ENCODE assay signal across 9 cellular contexts in the genomic region with DNA sequence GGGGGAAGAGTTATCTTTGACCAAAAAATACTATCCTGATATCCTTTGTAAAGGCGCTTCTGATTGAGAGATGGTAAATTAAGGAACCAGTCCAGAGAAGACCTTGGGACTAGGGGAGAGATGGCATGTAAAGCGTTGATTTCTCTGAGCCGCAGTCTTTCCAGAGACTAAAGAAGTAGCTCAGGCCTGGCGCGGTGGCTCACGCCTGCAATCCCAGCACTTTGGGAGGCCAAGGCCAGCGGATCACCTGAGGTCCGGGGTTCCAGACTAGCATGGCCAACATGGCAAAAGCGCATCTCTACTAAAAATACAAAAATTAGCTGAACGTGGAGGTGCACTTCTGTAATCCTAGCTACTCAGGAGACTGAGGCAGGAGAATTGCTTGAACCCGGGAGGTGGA. TPM values are rescaled to one million over a fixed set of nuclear protein-coding genes. Genes with fewer than 3 reads are reported as not detected.
A peak's percentile ranks its signal among the peaks of the same experiment; 100 is the strongest.
DNase-seq lines count a peak whose midpoint lies in the region; ATAC-seq and TF ChIP-seq lines count a peak whose summit lies in the region.
"Had no signal": no experiment of that assay in that cellular context is flagged by ENCODE, and none has a peak within 500 bp of the region (broad histone marks: within the 10 kb centered on the region; RNA-seq: fewer than 3 reads in every experiment).

No MANE protein-coding gene starts in this region.

- peaks cover 43 to 48% of the 10 kb centered on the region in 2 donors for H3K4me1 ChIP-seq in gastrocnemius medialis

- H3K9me3 Mint-ChIP-seq in T-cell, result no peaks in the 10 kb centered on the region

- H3K36me3 ChIP-seq in gastrocnemius medialis, result no peaks in the 10 kb centered on the region

- CTCF ChIA-PET in T-cell (lab: Charles Lee), result interaction anchor here in 1 of 2 donors (0.6 kb wide), 1 partner anchor 42 kb away, joined by 5 read pairs; no protein-coding TSS in a partner anchor

- POLR2A ChIA-PET in T-cell (lab: Charles Lee), result interaction anchor here (0.6 to 0.8 kb wide), 3 partner anchors 66 to 139 kb away, joined by 3 to 4 read pairs (median 3); partner anchors contain the start of gene GFOD2 (in 1 of the 2)

- peaks cover 43 to 49% (median 48%) of the 10 kb centered on the region in 3 donors for H3K4me1 Mint-ChIP-seq in T-cell

- H3K4me3 Mint-ChIP-seq in T-cell, result peak overlapping the region; percentile 84 to 97 (median 85)

- intact Hi-C loops in gastrocnemius medialis (cut with DNase I; ENCODE audit: low total_unique reads), result loop anchor here (10.0 kb wide), 1 partner anchor 283 kb away; the partner anchor contains the start of gene CTCF

- no peaks in the 10 kb centered on the region for H3K36me3 Mint-ChIP-seq in T-cell

- ATAC-seq in T-cell (replicated peaks in 1 of 4), result no peak
- no peak for ATAC-seq in gastrocnemius medialis
- ATAC-seq in GM21737 (IDR thresholded peaks at IDR 0.05; ENCODE audit: unreplicated experiment), result no peak

- no peaks in the 10 kb centered on the region for H3K27me3 ChIP-seq in gastrocnemius medialis

- no peaks in the 10 kb centered on the region for H3K9me3 ChIP-seq in gastrocnemius medialis

- in situ Hi-C loops in gastrocnemius medialis (cut with MboI; ENCODE audit: low sequenced_read_pairs in 4 of 4), result no loop called here

- TF ChIP-seq POLR2A in gastrocnemius medialis (IDR thresholded peaks at IDR 0.05), result no peak

- DNase-seq in T-cell (no peak), fibroblast of pulmonary artery (ENCODE audit: low read depth) (no peak), gastrocnemius medialis (no peak), DMS53 treated with DMSO at 0.1 percent for 48 hours (lab: John Stamatoyannopoulos, UW; ENCODE audit: unreplicated experiment) (no peak), globus pallidus (ENCODE audit: low spot score) (no peak), H4 (ENCODE audit: low spot score) (no peak)
- DNase-seq: NCI-H146 had no signal

- TF ChIP-seq CTCF in GM12875 (IDR thresholded peaks at IDR 0.05; ENCODE audit: borderline replicate concordance, insufficient read depth, low read depth, low read length), result no peak
- no peak for TF ChIP-seq CTCF in fibroblast of pulmonary artery (IDR thresholded peaks at IDR 0.05; ENCODE audit: low read length, missing control alignments)
- TF ChIP-seq CTCF in gastrocnemius medialis (IDR thresholded peaks at IDR 0.05 in 4 of 5, conservative IDR thresholded peaks at IDR 0.05 in 1 of 5), result no peak

- H3K27ac Mint-ChIP-seq in T-cell, result peak overlapping the region in 1 of 2 donors; percentile 74

- H3K27ac ChIP-seq in gastrocnemius medialis, result peak overlapping the region; percentile 98 to 100 (median 99)

- H3K27me3 Mint-ChIP-seq in T-cell, result no peaks in the 10 kb centered on the region

- H3K4me3 ChIP-seq in GM12875 (ENCODE audit: low read depth, low read length) (peak overlapping the region; percentile 80), fibroblast of pulmonary artery (replicated peaks; ENCODE audit: low read depth, low read length) (peak overlapping the region; percentile 92), gastrocnemius medialis (peak overlapping the region; percentile 80 to 99 (median 94))

RNA-seq across cellular contexts. Expression of gene CENPT, which starts 0.6 kb away (rescaled TPM):
- total RNA-seq in T-cell, result 100 to 1,000 TPM in 3 of 5 donors, 10 to 100 TPM in 2; 85.0 to 117 (median 111) TPM
- total RNA-seq in gastrocnemius medialis, result 10 to 100 TPM; 14.9 to 41.2 (median 20.0) TPM
- 12.0 and 20.8 TPM in 2 replicates for total RNA-seq in H4 (2014; rRNA removed; shearing (Covaris generic))

RNA-seq across cellular contexts. Expression of gene NUTF2, which starts 1.4 kb away (rescaled TPM):
- 10 to 100 TPM; 37.4 to 55.0 (median 48.3) TPM for total RNA-seq in T-cell
- total RNA-seq in gastrocnemius medialis, result 100 to 1,000 TPM in 3 of 4 donors, 10 to 100 TPM in 1; 60.1 to 210 (median 114) TPM
- 95.0 and 256 TPM in 2 replicates for total RNA-seq in H4 (2014; rRNA removed; shearing (Covaris generic))

RNA-seq across cellular contexts. Expression of gene THAP11, which starts 6.0 kb away (rescaled TPM):
- total RNA-seq in T-cell (10 to 100 TPM; 37.9 to 59.9 (median 55.5) TPM), gastrocnemius medialis (100 to 1,000 TPM in 2 of 4 donors, 10 to 100 TPM in 2; 61.9 to 120 (median 102) TPM)
- total RNA-seq in H4 (2014; rRNA removed; shearing (Covaris generic)), result 39.5 and 43.7 TPM in 2 replicates

RNA-seq across cellular contexts. Expression of gene EDC4, which starts 24.7 kb away (rescaled TPM):
- total RNA-seq in T-cell (100 to 1,000 TPM; 110 to 144 (median 136) TPM), gastrocnemius medialis (10 to 100 TPM; 27.5 to 58.9 (median 48.5) TPM)
- 28.3 and 35.3 TPM in 2 replicates for total RNA-seq in H4 (2014; rRNA removed; shearing (Covaris generic))

RNA-seq across cellular contexts. Expression of gene NRN1L, which starts 36.6 kb away (rescaled TPM):
- total RNA-seq in T-cell, result 1 to 10 TPM in 4 of 5 donors, under 1 TPM in 1; 0.72 to 5.3 (median 3.1) TPM
- total RNA-seq in gastrocnemius medialis, result 1 to 10 TPM in 2 of 4 donors, under 1 TPM in 1, not detected in 1; 0.87 to 2.8 (median 1.1) TPM
- total RNA-seq in H4 (2014; rRNA removed; shearing (Covaris generic)), result not detected in 2 replicates
